Comparison of ENCODE assay signal across 8 cellular contexts in the genomic region with DNA sequence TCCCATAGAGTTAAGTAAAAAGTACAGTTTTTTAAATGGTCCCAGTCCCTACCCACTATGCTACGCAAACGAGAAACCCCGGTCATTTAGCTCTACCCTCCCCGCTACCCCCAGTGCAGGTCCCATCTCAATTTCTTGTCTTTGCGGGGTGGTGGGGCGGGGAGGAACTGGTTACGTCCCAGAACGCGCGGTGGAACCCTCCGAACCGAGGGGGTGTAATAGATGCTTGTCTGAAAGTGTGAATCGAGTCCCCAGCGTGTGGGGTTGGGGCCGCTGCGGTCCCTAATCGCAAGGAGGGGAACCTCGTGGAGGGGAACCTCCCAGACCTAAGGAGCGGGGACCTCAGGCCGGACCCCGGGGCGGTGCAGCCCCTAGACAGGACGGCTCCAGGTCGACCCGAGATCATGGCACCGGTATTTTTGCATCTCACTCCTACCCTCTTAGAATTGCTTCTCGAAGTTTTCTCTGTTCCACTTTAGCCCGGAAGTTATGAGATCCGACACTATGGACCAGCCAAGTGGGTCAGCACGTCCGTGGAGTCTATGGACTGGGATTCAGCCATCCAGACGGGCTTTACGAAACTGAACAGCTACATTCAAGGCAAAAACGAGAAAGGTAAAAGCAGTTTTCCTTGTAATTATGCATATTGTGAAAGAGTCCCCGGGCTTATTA. TPM values are rescaled to one million over a fixed set of nuclear protein-coding genes. Genes with fewer than 3 reads are reported as not detected.
DNase-seq lines count a peak whose midpoint lies in the region; ATAC-seq, FAIRE-seq and TF ChIP-seq lines count a peak whose summit lies in the region.

No MANE protein-coding gene starts in this region.

- ATAC-seq in A549 (peak; percentile 6 to 9; a peak in 3 of 6 replicates), GM23338 (peak; percentile 11), T-cell (replicated peaks in 1 of 4) (peak in 2 of 4 experiments; percentile 11 to 31), lung (ENCODE audit: insufficient read depth, low FRiP score) (no peak)

- intact Hi-C loops in testis (cut with DNase I; ENCODE audit: low total_unique reads) = no loop called here

- TF ChIP-seq POLR2A in A549 (IDR thresholded peaks at IDR 0.05; ENCODE audit: low read length) (no peak), testis (IDR thresholded peaks at IDR 0.05) (no peak)

- DNase-seq in A549 (ENCODE audit: low read depth in 1 of 2, low spot score in 1 of 2) (peak in 1 of 2 experiments; percentile 25), GM23338 (ENCODE audit: low spot score) (no peak), T-cell (peak in 30 of 34 experiments; percentile 3 to 50 (median 24)), coronary artery (ENCODE audit: low spot score) (peak; percentile 77), lung (ENCODE audit: low spot score) (no peak), testis (peak; percentile 33), amniotic stem cell (lab: John Stamatoyannopoulos, UW) (no peak), middle frontal gyrus (ENCODE audit: extremely low spot score, low spot score) (no peak)

- H3K4me1 Mint-ChIP-seq in GM23338 (peaks cover 5% of the 10 kb centered on the region), T-cell (peaks cover 18 to 39% (median 39%) of the 10 kb centered on the region in 3 donors)

- no peak for TF ChIP-seq RAD21 in A549 (conservative IDR thresholded peaks at IDR 0.05 in 1 of 2, IDR thresholded peaks at IDR 0.05 in 1 of 2)

- no peaks in the 10 kb centered on the region; the same call in 1 of the 2 replicates for H4K20me1 ChIP-seq in GM23338 (replicated peaks; ENCODE audit: insufficient read depth)

- no peaks in the 10 kb centered on the region for H3K79me2 ChIP-seq in GM23338 (replicated peaks; ENCODE audit: insufficient read depth)

- H3K4me3 ChIP-seq in A549 = peak overlapping the region; percentile 70
- H3K4me3 ChIP-seq in GM23338 = peak overlapping the region; percentile 97
- H3K4me3 ChIP-seq in coronary artery = peak overlapping the region; percentile 85
- peak overlapping the region; percentile 77 for H3K4me3 ChIP-seq in lung
- H3K4me3 ChIP-seq in testis = peak overlapping the region; percentile 79 to 82

- no peaks in the 10 kb centered on the region; the same call in 1 of the 2 replicates for H3F3A ChIP-seq in GM23338 (replicated peaks; ENCODE audit: low read depth)

- H3K36me3 Mint-ChIP-seq in GM23338 (ENCODE audit: low read depth) = peaks cover 42% of the 10 kb centered on the region
- peaks cover 26% of the 10 kb centered on the region for H3K36me3 Mint-ChIP-seq in T-cell

- H3K9me3 Mint-ChIP-seq in GM23338 = no peaks in the 10 kb centered on the region
- H3K9me3 Mint-ChIP-seq in T-cell = no peaks in the 10 kb centered on the region

- 20% methylated on average over 25 of the region's 35 CpGs for WGBS in A549 (ENCODE audit: missing lambda C conversion rate)
- 5% methylated on average over 35 of the region's 35 CpGs for WGBS in lung, 2 donors
- WGBS in testis, 2 donors = 4 to 6% methylated on average over 33 to 35 of the region's 35 CpGs

- peak overlapping the region; percentile 100 for H2AFZ ChIP-seq in GM23338

- no peaks in the 10 kb centered on the region for H3K9me2 ChIP-seq in GM23338 (ENCODE audit: insufficient read depth)

- no peak for TF ChIP-seq EP300 in A549 (IDR thresholded peaks at IDR 0.05)

- H3K27ac Mint-ChIP-seq in GM23338 = no peak overlapping the region
- H3K27ac Mint-ChIP-seq in T-cell = peak overlapping the region; percentile 79 to 87

- POLR2A ChIA-PET in A549 (lab: Yijun Ruan, JAX) = interaction anchor here (0.6 kb wide), 1 partner anchor 295 kb away, joined by 3 read pairs; no protein-coding TSS in a partner anchor
- POLR2A ChIA-PET in T-cell (lab: Charles Lee) = interaction anchor here (0.7 to 1.1 kb wide), 4 partner anchors 12 to 50 kb away, joined by 3 to 5 read pairs (median 4); a partner anchor contains a TSS

- H3K36me3 ChIP-seq in GM23338 (ENCODE audit: insufficient read depth) (peaks cover 27% of the 10 kb centered on the region), lung (ENCODE audit: control insufficient read depth in 2 of 2, insufficient read depth in 2 of 2, low read length in 2 of 2) (peaks cover 4 to 28% of the 10 kb centered on the region in 2 donors), testis (ENCODE audit: low read depth, missing control alignments) (no peaks in the 10 kb centered on the region)

- CTCF ChIA-PET in A549 (lab: Yijun Ruan, JAX) = interaction anchor here (0.8 to 3.3 kb wide), 15 partner anchors 10 to 289 kb away, joined by 3 to 19 read pairs (median 4); no protein-coding TSS in a partner anchor
- CTCF ChIA-PET in T-cell (lab: Charles Lee) = interaction anchor here (0.6 to 1.5 kb wide), 3 partner anchors 51 to 105 kb away, joined by 3 to 4 read pairs (median 4); no protein-coding TSS in a partner anchor

- no peaks in the 10 kb centered on the region for H3K27me3 ChIP-seq in GM23338 (ENCODE audit: insufficient read depth)
- H3K27me3 ChIP-seq in lung (ENCODE audit: control insufficient read depth, insufficient read depth) = no peaks in the 10 kb centered on the region
- no peaks in the 10 kb centered on the region for H3K27me3 ChIP-seq in testis

- FAIRE-seq in A549 (lab: Jason Lieb, UNC) = no peak

- peaks cover 7% of the 10 kb centered on the region; the same call in 2 of the 3 replicates for H3K4me1 ChIP-seq in A549
- H3K4me1 ChIP-seq in GM23338 (ENCODE audit: insufficient read depth) = no peaks in the 10 kb centered on the region; the same call in 1 of the 2 replicates
- peaks cover 0 to 3% of the 10 kb centered on the region in 2 donors for H3K4me1 ChIP-seq in lung (ENCODE audit: control insufficient read depth in 2 of 2, insufficient read depth in 2 of 2, low read length in 2 of 2)
- no peaks in the 10 kb centered on the region for H3K4me1 ChIP-seq in testis

- H3K9me3 ChIP-seq in A549 (no peaks in the 10 kb centered on the region), lung (ENCODE audit: control insufficient read depth in 2 of 2, insufficient read depth in 1 of 2, low read length in 1 of 2) (no peaks in the 10 kb centered on the region), testis (no peaks in the 10 kb centered on the region)

- H3K27me3 Mint-ChIP-seq in GM23338 (ENCODE audit: insufficient read depth, low read depth, poor library complexity) (peaks cover 7% of the 10 kb centered on the region), T-cell (no peaks in the 10 kb centered on the region)

- peak overlapping the region; percentile 97 for H3K27ac ChIP-seq in A549
- peak overlapping the region; percentile 60; the same call in 1 of the 2 replicates for H3K27ac ChIP-seq in GM23338 (ENCODE audit: low read depth)
- H3K27ac ChIP-seq in coronary artery = peak overlapping the region; percentile 94
- peak overlapping the region; percentile 93 to 97 for H3K27ac ChIP-seq in lung (ENCODE audit: low read depth in 1 of 2, low read length in 1 of 2)
- peak overlapping the region; percentile 75 to 89 for H3K27ac ChIP-seq in testis

- TF ChIP-seq CTCF in A549 (IDR thresholded peaks at IDR 0.05) = no peak
- no peak for TF ChIP-seq CTCF in GM23338 (conservative IDR thresholded peaks at IDR 0.05; ENCODE audit: low read depth in 2 of 2)
- no peak for TF ChIP-seq CTCF in coronary artery (IDR thresholded peaks at IDR 0.05)
- TF ChIP-seq CTCF in lung (IDR thresholded peaks at IDR 0.05; ENCODE audit: control extremely low read depth, extremely low read depth) = no peak
- no peak for TF ChIP-seq CTCF in testis (IDR thresholded peaks at IDR 0.05)

- H3K4me3 Mint-ChIP-seq in GM23338 (peak overlapping the region; percentile 88), T-cell (peak overlapping the region; percentile 71 to 86 (median 80))

- H3K4me2 ChIP-seq in A549 = peak overlapping the region; percentile 71
- peak overlapping the region; percentile 79 for H3K4me2 ChIP-seq in GM23338

TF ChIP-seq in A549, 52 proteins besides CTCF, POLR2A, EP300 and RAD21:
- TF ChIP-seq CBX8 (IDR thresholded peaks at IDR 0.05) (no peak), NR3C1 (IDR thresholded peaks at IDR 0.05) (no peak), PHF8 (IDR thresholded peaks at IDR 0.05; ENCODE audit: borderline replicate concordance, low read depth) (0 out of 2 replicates have a peak, but pooled peaks have one; percentile 8)
TF ChIP-seq in A549: peak in this region for 1.

TF ChIP-seq in GM23338, 12 proteins besides CTCF, POLR2A, EP300 and RAD21:
- no peak for TF ChIP-seq ZNF331 (CRISPR knock-in tag; IDR thresholded peaks at IDR 0.05; ENCODE audit: low read depth)
- no peak for TF ChIP-seq EZH2phosphoT487 (IDR thresholded peaks at IDR 0.05; ENCODE audit: unreplicated experiment)
- no peak for TF ChIP-seq ZNF114 (CRISPR knock-in tag; IDR thresholded peaks at IDR 0.05)

RNA-seq across cellular contexts. Expression of a gene that starts 0.8 kb away (rescaled TPM):
- polyA plus RNA-seq in A549 (2011; rRNA removed) (12.2 and 22.1 TPM in 2 replicates), A549 (2017; fragmentation: RNase III; extraction: RNeasy Plus Mini Kit Qiagen cat#74134 plus additional on column Dnase treatment) (17.4 to 22.2 TPM (median 18.0 TPM) in 3 replicates), GM23338 (2016; fragmentation: Nextera tagmentation; extraction: Ambion mirVana) (118 and 127 TPM in 2 replicates), lung (10 to 100 TPM; 21.1 to 30.4 TPM), testis (ENCODE audit: insufficient read depth, low read depth, low replicate concordance) (11.4 TPM)
- 10.8 and 14.6 TPM in 2 replicates for polyA plus RNA-seq in A549 (2012; cell fraction: cytosol; rRNA removed)
- 9.6 and 10.1 TPM in 2 replicates for polyA plus RNA-seq in A549 (2012; cell fraction: nucleus; rRNA removed)
- 2.3 and 3.6 TPM in 2 replicates for polyA minus RNA-seq in A549 (2011; rRNA and poly(A)+ RNA removed)
- 14.7 and 25.6 TPM in 2 replicates for total RNA-seq in GM23338 (2014; rRNA removed; shearing (Covaris generic))
- total RNA-seq in T-cell (10 to 100 TPM; 18.8 to 54.0 (median 45.7) TPM), lung (10 to 100 TPM; 14.4 to 56.9 TPM), testis (10 to 100 TPM; 12.8 to 16.9 TPM)

RNA-seq across cellular contexts. Expression of a gene that starts 27.1 kb away (rescaled TPM):
- polyA plus RNA-seq in A549 (2011; rRNA removed) (not detected in 2 replicates), A549 (2017; fragmentation: RNase III; extraction: RNeasy Plus Mini Kit Qiagen cat#74134 plus additional on column Dnase treatment) (not detected in 3 replicates), GM23338 (2016; fragmentation: Nextera tagmentation; extraction: Ambion mirVana) (not detected in 2 replicates), lung (not detected), testis (ENCODE audit: insufficient read depth, low read depth, low replicate concordance) (not detected)
- not detected in 2 replicates for polyA plus RNA-seq in A549 (2012; cell fraction: cytosol; rRNA removed)
- not detected in 2 replicates for polyA plus RNA-seq in A549 (2012; cell fraction: nucleus; rRNA removed)
- not detected in 2 replicates for polyA minus RNA-seq in A549 (2011; rRNA and poly(A)+ RNA removed)
- total RNA-seq in GM23338 (2014; rRNA removed; shearing (Covaris generic)) = not detected in 2 replicates
- total RNA-seq in T-cell (not detected), lung (not detected), testis (not detected)

Comparison
In these comparisons a context has a peak if more than half of its experiments do, and no peak if none do; other contexts are left out.
1. DNase-seq: peak in T-cell (30 of 34), coronary artery (single experiment) and testis (single experiment); none in GM23338 (single experiment), lung (single experiment), amniotic stem cell (single experiment) and middle frontal gyrus (single experiment).
2. Peak in every context shown above with its lines, with median percentiles within 50 percentile points of each other: H3K27ac ChIP-seq and H3K4me3 ChIP-seq.